2 cellular contexts compared by ENCODE assay signal in the genomic region with DNA sequence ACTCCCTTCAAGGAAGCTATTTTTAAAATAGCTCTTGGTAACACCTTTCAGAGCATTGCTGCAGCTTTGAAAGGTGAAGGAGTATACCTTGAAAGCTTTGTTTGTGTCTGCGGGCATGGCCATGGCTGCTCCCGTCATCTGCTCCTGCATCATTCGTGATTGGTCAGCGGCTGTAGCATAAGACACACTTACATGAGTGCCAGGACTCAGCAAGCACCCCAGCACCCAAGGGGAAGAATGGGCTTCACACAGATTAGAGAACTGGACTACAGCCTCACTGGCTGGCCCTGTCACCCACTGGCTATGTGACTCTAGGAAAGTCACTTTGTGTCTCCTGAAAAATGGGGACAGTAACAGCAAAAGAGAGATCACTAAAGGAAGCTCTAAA.
TF ChIP-seq lines count a peak whose summit lies in the region.

No MANE protein-coding gene starts in this region.

TF ChIP-seq in A549, 52 proteins besides CTCF, POLR2A, EP300 and RAD21:
- TF ChIP-seq BCL3 (IDR thresholded peaks at IDR 0.05) (no peak), E2F6 (IDR thresholded peaks at IDR 0.05; ENCODE audit: borderline replicate concordance, low read depth) (no peak), POLR2AphosphoS2 (conservative IDR thresholded peaks at IDR 0.05; ENCODE audit: low read length) (no peak), RARB (CRISPR knock-in tag; IDR thresholded peaks at IDR 0.05) (no peak), MAFK (IDR thresholded peaks at IDR 0.05; ENCODE audit: partially characterized antibody) (no peak), ZNF302 (CRISPR knock-in tag; IDR thresholded peaks at IDR 0.05) (no peak), SREBF2 (IDR thresholded peaks at IDR 0.05) (no peak)
- TF ChIP-seq, protein P1, sequence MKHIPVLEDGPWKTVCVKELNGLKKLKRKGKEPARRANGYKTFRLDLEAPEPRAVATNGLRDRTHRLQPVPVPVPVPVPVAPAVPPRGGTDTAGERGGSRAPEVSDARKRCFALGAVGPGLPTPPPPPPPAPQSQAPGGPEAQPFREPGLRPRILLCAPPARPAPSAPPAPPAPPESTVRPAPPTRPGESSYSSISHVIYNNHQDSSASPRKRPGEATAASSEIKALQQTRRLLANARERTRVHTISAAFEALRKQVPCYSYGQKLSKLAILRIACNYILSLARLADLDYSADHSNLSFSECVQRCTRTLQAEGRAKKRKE (CRISPR knock-in tag; IDR thresholded peaks at IDR 0.05; ENCODE audit: low read depth), result no peak

TF ChIP-seq in IMR-90, 13 proteins besides CTCF, POLR2A, EP300 and RAD21:
- no peak for TF ChIP-seq BHLHE40 (IDR thresholded peaks at IDR 0.05; ENCODE audit: low read depth, low read length)
- TF ChIP-seq ELK1 (IDR thresholded peaks at IDR 0.05; ENCODE audit: borderline replicate concordance, low read depth, low read length), result no peak
- TF ChIP-seq RCOR1 (IDR thresholded peaks at IDR 0.05; ENCODE audit: insufficient replicate concordance, low read length), result no peak
- TF ChIP-seq, protein P2, sequence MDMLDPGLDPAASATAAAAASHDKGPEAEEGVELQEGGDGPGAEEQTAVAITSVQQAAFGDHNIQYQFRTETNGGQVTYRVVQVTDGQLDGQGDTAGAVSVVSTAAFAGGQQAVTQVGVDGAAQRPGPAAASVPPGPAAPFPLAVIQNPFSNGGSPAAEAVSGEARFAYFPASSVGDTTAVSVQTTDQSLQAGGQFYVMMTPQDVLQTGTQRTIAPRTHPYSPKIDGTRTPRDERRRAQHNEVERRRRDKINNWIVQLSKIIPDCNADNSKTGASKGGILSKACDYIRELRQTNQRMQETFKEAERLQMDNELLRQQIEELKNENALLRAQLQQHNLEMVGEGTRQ (IDR thresholded peaks at IDR 0.05; ENCODE audit: low read depth, low read length), result no peak
- no peak for TF ChIP-seq CEBPB (IDR thresholded peaks at IDR 0.05; ENCODE audit: low read depth, low read length)
- no peak for TF ChIP-seq MAFK (IDR thresholded peaks at IDR 0.05; ENCODE audit: low read depth, low read length)
- no peak for TF ChIP-seq RFX5 (IDR thresholded peaks at IDR 0.05; ENCODE audit: low read depth, low read length)
- TF ChIP-seq SMC3 (IDR thresholded peaks at IDR 0.05; ENCODE audit: low read depth, low read length), result no peak
- no peak for TF ChIP-seq MXI1 (IDR thresholded peaks at IDR 0.05; ENCODE audit: borderline replicate concordance, low read depth, low read length)
- TF ChIP-seq NFE2L2 (IDR thresholded peaks at IDR 0.05; ENCODE audit: low read depth, low read length), result no peak
- TF ChIP-seq MAZ (IDR thresholded peaks at IDR 0.05; ENCODE audit: borderline replicate concordance, low read depth, low read length), result no peak
- no peak for TF ChIP-seq CHD1 (IDR thresholded peaks at IDR 0.05; ENCODE audit: low read depth, low read length)
- no peak for TF ChIP-seq FOS (IDR thresholded peaks at IDR 0.05; ENCODE audit: low read depth, low read length)
